1 cellular context compared by ENCODE assay signal in the genomic region with DNA sequence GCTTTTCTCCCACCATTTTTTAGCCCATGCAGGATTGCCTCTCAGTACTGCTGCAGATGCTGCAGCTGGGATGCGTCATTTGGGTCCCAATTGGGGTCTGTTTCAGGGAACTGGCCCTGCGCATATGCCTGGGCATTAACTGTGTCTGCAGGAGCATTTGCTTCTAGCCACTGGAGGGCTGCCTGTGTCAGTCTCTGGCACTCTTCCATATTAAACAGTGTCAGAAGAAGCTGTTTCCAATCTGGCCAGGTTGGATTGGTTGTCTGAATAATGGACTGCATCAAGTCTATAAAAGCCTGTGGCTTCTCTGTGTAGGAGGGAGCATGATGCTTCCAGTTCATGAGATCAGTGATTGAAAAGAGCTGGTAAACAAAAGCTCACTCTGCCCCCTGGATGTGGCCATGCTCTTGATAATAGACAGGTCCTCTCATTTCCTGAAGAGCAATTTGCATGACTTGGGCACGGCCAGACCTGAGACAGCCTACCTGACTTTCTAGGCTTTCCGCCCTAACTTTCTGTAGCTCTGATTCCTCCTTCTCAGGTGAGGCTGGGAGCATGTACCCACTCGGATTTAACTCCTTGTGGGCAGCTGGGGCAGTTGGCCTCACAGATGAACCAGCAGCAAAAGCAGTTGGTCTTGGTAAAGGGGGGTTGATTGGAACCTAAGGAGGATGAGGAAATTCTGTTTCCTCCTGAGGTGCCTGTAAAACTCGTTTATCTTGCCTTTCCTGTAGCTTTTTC.
A peak's percentile ranks its signal among the peaks of the same experiment; 100 is the strongest.
TF ChIP-seq lines count a peak whose summit lies in the region.

No MANE protein-coding gene starts in this region.

TF ChIP-seq in HepG2, 621 proteins besides CTCF, POLR2A, EP300 and RAD21 (continued from another document):
- TF ChIP-seq FUBP1 (CRISPR knock-in tag; IDR thresholded peaks at IDR 0.05; ENCODE audit: borderline replicate concordance) (0 out of 2 replicates have a peak, but pooled peaks have one; percentile 61), RFX1 (IDR thresholded peaks at IDR 0.05) (no peak), ZNF124 (CRISPR knock-in tag; IDR thresholded peaks at IDR 0.05) (0 out of 2 replicates have a peak, but pooled peaks have one; percentile 47), FLYWCH1 (CRISPR knock-in tag; IDR thresholded peaks at IDR 0.05) (no peak), ZNF329 (CRISPR knock-in tag; IDR thresholded peaks at IDR 0.05; ENCODE audit: low read depth) (peak; percentile 31; the same call in 1 of the 2 replicates), SMARCC2 (IDR thresholded peaks at IDR 0.05) (no peak), ZEB1 (IDR thresholded peaks at IDR 0.05; ENCODE audit: insufficient replicate concordance, low read depth) (peak; percentile 20), ZFP1 (CRISPR knock-in tag; IDR thresholded peaks at IDR 0.05) (no peak), KLF16 (CRISPR knock-in tag; IDR thresholded peaks at IDR 0.05) (peak in 1 of 2 experiments; percentile 24; a peak in 1 of 4 replicates), ZSCAN25 (CRISPR knock-in tag; IDR thresholded peaks at IDR 0.05) (0 out of 2 replicates have a peak, but pooled peaks have one; percentile 28), ZNF253 (CRISPR knock-in tag; IDR thresholded peaks at IDR 0.05; ENCODE audit: borderline replicate concordance) (no peak), TEAD2 (CRISPR knock-in tag; IDR thresholded peaks at IDR 0.05) (no peak), ZNF232 (CRISPR knock-in tag; IDR thresholded peaks at IDR 0.05; ENCODE audit: borderline replicate concordance) (no peak), NFKBIZ (CRISPR knock-in tag; IDR thresholded peaks at IDR 0.05) (0 out of 2 replicates have a peak, but pooled peaks have one; percentile 28), CBX5 (CRISPR knock-in tag; IDR thresholded peaks at IDR 0.05; ENCODE audit: borderline replicate concordance) (peak; percentile 33; the same call in 1 of the 2 replicates), BCLAF1 (IDR thresholded peaks at IDR 0.05) (no peak), ONECUT2 (CRISPR knock-in tag; IDR thresholded peaks at IDR 0.05) (no peak), TCF12 (IDR thresholded peaks at IDR 0.05) (no peak), TCF12 (CRISPR knock-in tag; IDR thresholded peaks at IDR 0.05) (no peak), ZNF776 (CRISPR knock-in tag; IDR thresholded peaks at IDR 0.05) (no peak), AGO1 (IDR thresholded peaks at IDR 0.05; ENCODE audit: low read depth, low read length, poor library complexity, severe bottlenecking) (no peak)
- TF ChIP-seq, protein P1, sequence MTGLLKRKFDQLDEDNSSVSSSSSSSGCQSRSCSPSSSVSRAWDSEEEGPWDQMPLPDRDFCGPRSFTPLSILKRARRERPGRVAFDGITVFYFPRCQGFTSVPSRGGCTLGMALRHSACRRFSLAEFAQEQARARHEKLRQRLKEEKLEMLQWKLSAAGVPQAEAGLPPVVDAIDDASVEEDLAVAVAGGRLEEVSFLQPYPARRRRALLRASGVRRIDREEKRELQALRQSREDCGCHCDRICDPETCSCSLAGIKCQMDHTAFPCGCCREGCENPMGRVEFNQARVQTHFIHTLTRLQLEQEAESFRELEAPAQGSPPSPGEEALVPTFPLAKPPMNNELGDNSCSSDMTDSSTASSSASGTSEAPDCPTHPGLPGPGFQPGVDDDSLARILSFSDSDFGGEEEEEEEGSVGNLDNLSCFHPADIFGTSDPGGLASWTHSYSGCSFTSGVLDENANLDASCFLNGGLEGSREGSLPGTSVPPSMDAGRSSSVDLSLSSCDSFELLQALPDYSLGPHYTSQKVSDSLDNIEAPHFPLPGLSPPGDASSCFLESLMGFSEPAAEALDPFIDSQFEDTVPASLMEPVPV (CRISPR knock-in tag; IDR thresholded peaks at IDR 0.05): no peak
- TF ChIP-seq, protein P2, sequence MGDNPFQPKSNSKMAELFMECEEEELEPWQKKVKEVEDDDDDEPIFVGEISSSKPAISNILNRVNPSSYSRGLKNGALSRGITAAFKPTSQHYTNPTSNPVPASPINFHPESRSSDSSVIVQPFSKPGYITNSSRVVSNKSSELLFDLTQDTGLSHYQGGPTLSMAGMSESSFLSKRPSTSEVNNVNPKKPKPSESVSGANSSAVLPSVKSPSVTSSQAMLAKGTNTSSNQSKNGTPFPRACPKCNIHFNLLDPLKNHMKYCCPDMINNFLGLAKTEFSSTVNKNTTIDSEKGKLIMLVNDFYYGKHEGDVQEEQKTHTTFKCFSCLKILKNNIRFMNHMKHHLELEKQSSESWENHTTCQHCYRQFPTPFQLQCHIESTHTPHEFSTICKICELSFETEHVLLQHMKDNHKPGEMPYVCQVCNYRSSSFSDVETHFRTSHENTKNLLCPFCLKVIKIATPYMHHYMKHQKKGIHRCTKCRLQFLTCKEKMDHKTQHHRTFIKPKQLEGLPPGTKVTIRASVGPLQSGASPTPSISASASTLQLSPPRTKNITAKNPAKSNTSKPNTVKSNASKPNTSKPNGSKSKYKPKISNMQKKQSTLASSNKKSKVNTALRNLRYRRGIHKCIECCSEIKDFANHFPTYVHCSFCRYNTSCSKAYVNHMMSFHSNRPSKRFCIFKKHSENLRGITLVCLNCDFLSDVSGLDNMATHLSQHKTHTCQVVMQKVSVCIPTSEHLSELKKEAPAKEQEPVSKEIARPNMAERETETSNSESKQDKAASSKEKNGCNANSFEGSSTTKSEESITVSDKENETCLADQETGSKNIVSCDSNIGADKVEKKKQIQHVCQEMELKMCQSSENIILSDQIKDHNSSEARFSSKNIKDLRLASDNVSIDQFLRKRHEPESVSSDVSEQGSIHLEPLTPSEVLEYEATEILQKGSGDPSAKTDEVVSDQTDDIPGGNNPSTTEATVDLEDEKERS (CRISPR knock-in tag; IDR thresholded peaks at IDR 0.05): peak; percentile 66; the same call in 1 of the 2 replicates
- TF ChIP-seq, protein P3, sequence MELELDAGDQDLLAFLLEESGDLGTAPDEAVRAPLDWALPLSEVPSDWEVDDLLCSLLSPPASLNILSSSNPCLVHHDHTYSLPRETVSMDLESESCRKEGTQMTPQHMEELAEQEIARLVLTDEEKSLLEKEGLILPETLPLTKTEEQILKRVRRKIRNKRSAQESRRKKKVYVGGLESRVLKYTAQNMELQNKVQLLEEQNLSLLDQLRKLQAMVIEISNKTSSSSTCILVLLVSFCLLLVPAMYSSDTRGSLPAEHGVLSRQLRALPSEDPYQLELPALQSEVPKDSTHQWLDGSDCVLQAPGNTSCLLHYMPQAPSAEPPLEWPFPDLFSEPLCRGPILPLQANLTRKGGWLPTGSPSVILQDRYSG (CRISPR knock-in tag; IDR thresholded peaks at IDR 0.05): no peak
- TF ChIP-seq, protein P4, sequence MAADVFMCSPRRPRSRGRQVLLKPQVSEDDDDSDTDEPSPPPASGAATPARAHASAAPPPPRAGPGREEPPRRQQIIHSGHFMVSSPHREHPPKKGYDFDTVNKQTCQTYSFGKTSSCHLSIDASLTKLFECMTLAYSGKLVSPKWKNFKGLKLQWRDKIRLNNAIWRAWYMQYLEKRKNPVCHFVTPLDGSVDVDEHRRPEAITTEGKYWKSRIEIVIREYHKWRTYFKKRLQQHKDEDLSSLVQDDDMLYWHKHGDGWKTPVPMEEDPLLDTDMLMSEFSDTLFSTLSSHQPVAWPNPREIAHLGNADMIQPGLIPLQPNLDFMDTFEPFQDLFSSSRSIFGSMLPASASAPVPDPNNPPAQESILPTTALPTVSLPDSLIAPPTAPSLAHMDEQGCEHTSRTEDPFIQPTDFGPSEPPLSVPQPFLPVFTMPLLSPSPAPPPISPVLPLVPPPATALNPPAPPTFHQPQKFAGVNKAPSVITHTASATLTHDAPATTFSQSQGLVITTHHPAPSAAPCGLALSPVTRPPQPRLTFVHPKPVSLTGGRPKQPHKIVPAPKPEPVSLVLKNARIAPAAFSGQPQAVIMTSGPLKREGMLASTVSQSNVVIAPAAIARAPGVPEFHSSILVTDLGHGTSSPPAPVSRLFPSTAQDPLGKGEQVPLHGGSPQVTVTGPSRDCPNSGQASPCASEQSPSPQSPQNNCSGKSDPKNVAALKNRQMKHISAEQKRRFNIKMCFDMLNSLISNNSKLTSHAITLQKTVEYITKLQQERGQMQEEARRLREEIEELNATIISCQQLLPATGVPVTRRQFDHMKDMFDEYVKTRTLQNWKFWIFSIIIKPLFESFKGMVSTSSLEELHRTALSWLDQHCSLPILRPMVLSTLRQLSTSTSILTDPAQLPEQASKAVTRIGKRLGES (CRISPR knock-in tag; IDR thresholded peaks at IDR 0.05; ENCODE audit: borderline replicate concordance): no peak
TF ChIP-seq in HepG2: peak in this region for 89.
